ENCODE assay signal across 26 cellular contexts in genomic region chr22:23713696-23714595, GRCh38. TPM values are rescaled to one million over a fixed set of nuclear protein-coding genes. Genes with fewer than 3 reads are reported as not detected.
DNase-seq lines count a peak whose midpoint lies in the region; ATAC-seq and TF ChIP-seq lines count a peak whose summit lies in the region.
"Had no signal": no experiment of that assay in that cellular context is flagged by ENCODE, and none has a peak within 500 bp of the region (broad histone marks: within the 10 kb centered on the region; RNA-seq: fewer than 3 reads in every experiment).

No MANE protein-coding gene starts in this region.

- no peak for ATAC-seq in left lobe of liver
- ATAC-seq: left lung; mucosa of descending colon; Panc1; right lobe of liver; stimulated activated naive B cell treated with anti-CD40 and anti-IgM and Interleukin-4, amounts not matched to agents 10 μg/mL and 1 μg/mL and 100 μg/mL, for 72 hours had no signal

- POLR2A ChIA-PET in CD8-positive, alpha-beta memory T cell (lab: Charles Lee): no interaction called here

- no peaks in the 10 kb centered on the region for H3K27me3 ChIP-seq in CD8-positive, alpha-beta memory T cell (ENCODE audit: insufficient read depth, low read length, poor library complexity, severe bottlenecking)
- no peaks in the 10 kb centered on the region for H3K27me3 ChIP-seq in MG63
- H3K27me3 ChIP-seq: colonic mucosa, left lung, right lobe of liver, tibial artery had no signal

- no peak overlapping the region for H3K4me3 ChIP-seq in CD8-positive, alpha-beta memory T cell (ENCODE audit: low read length)
- no peak overlapping the region for H3K4me3 ChIP-seq in MG63
- H3K4me3 ChIP-seq: colonic mucosa, left lung, mucosa of descending colon, right lobe of liver, tibial artery had no signal

- peak overlapping the region; percentile 14 to 82 (median 47) for H3K4me3 Mint-ChIP-seq in CD8-positive, alpha-beta memory T cell
- H3K4me3 Mint-ChIP-seq in endothelial cell (ENCODE audit: unreplicated experiment) (peak overlapping the region; percentile 38), progenitor cell of endocrine pancreas (ENCODE audit: low read depth) (peak overlapping the region; percentile 45)
- H3K4me3 Mint-ChIP-seq: activated naive CD4-positive, alpha-beta T cell treated with anti-CD3 and anti-CD28 coated beads for 36 hours; endodermal cell; stimulated activated naive B cell treated with anti-CD40 and anti-IgM and Interleukin-4, amounts not matched to agents 10 μg/mL and 1 μg/mL and 100 μg/mL, for 72 hours had no signal

- H3K27ac ChIP-seq in CD8-positive, alpha-beta memory T cell (ENCODE audit: low read depth, low read length): no peak overlapping the region
- H3K27ac ChIP-seq: colonic mucosa, left lung, right lobe of liver, tibial artery had no signal

- no peaks in the 10 kb centered on the region for H3K27me3 Mint-ChIP-seq in CD8-positive, alpha-beta memory T cell
- H3K27me3 Mint-ChIP-seq in endothelial cell (ENCODE audit: unreplicated experiment) (peaks cover 4% of the 10 kb centered on the region), progenitor cell of endocrine pancreas (no peaks in the 10 kb centered on the region)
- H3K27me3 Mint-ChIP-seq: stimulated activated naive B cell treated with anti-CD40 and anti-IgM and Interleukin-4, amounts not matched to agents 10 μg/mL and 1 μg/mL and 100 μg/mL, for 72 hours had no signal

- H3K9me3 ChIP-seq in CD8-positive, alpha-beta memory T cell (ENCODE audit: low read length): no peaks in the 10 kb centered on the region
- H3K9me3 ChIP-seq in MG63: no peaks in the 10 kb centered on the region
- H3K9me3 ChIP-seq: Caco-2, colonic mucosa, left lung, mucosa of descending colon, right lobe of liver, SK-N-SH, tibial artery had no signal

- CTCF ChIA-PET in CD8-positive, alpha-beta memory T cell (lab: Charles Lee): interaction anchor here (2.0 kb wide), 1 partner anchor 136 kb away, joined by 6 read pairs; no protein-coding TSS in a partner anchor

- DNase-seq in activated T-cell treated with anti-CD3 and anti-CD28 coated beads for 48 hours (ENCODE audit: low read depth): peak; percentile 47
- no peak for DNase-seq in activated T-cell treated with anti-CD3 and anti-CD28 coated beads, Interleukin-2, amount 50 U/mL, for 1 hour
- DNase-seq in CD8-positive, alpha-beta memory T cell: no peak
- DNase-seq in endothelial cell (ENCODE audit: low spot score): no peak
- no peak for DNase-seq in progenitor cell of endocrine pancreas (ENCODE audit: low spot score, unreplicated experiment)
- DNase-seq in GM19238 (ENCODE audit: insufficient read length, low spot score): no peak
- no peak for DNase-seq in left lobe of liver (ENCODE audit: low spot score)
- no peak for DNase-seq in MG63
- DNase-seq: activated naive CD4-positive, alpha-beta T cell treated with anti-CD3 and anti-CD28 coated beads for 36 hours; Caco-2; colonic mucosa; endodermal cell; glutamatergic neuron; mucosa of descending colon; NCI-H1694; NCI-H82; right lobe of liver; SK-N-SH; stimulated activated CD4-positive, alpha-beta T cell treated with anti-CD3 and anti-CD28 coated beads, Interleukin-15, amount 100 ng/mL, for 24 hours; stimulated activated naive B cell treated with anti-CD40 and anti-IgM and Interleukin-4, amounts not matched to agents 10 μg/mL and 1 μg/mL and 100 μg/mL, for 72 hours; tibial artery had no signal

- H3K27ac Mint-ChIP-seq in CD8-positive, alpha-beta memory T cell: peak overlapping the region; percentile 9 to 79 (median 63)
- no peak overlapping the region for H3K27ac Mint-ChIP-seq in endothelial cell (ENCODE audit: unreplicated experiment)
- peak overlapping the region; percentile 21 for H3K27ac Mint-ChIP-seq in progenitor cell of endocrine pancreas
- H3K27ac Mint-ChIP-seq: activated naive CD4-positive, alpha-beta T cell treated with anti-CD3 and anti-CD28 coated beads for 36 hours; endodermal cell; stimulated activated naive B cell treated with anti-CD40 and anti-IgM and Interleukin-4, amounts not matched to agents 10 μg/mL and 1 μg/mL and 100 μg/mL, for 72 hours had no signal

- H3K4me1 ChIP-seq in CD8-positive, alpha-beta memory T cell (ENCODE audit: insufficient read depth, low read length): peaks cover 16% of the 10 kb centered on the region

- peaks cover 3 to 56% (median 16%) of the 10 kb centered on the region in 3 donors for H3K36me3 Mint-ChIP-seq in CD8-positive, alpha-beta memory T cell
- H3K36me3 Mint-ChIP-seq in endothelial cell (ENCODE audit: low read depth, unreplicated experiment) (peaks cover 14% of the 10 kb centered on the region), progenitor cell of endocrine pancreas (ENCODE audit: insufficient read depth) (peaks cover 27% of the 10 kb centered on the region)

- peaks cover 23 to 52% (median 46%) of the 10 kb centered on the region in 3 donors for H3K4me1 Mint-ChIP-seq in CD8-positive, alpha-beta memory T cell
- H3K4me1 Mint-ChIP-seq in endothelial cell (ENCODE audit: unreplicated experiment) (no peaks in the 10 kb centered on the region), progenitor cell of endocrine pancreas (ENCODE audit: low read depth) (peaks cover 3% of the 10 kb centered on the region)
- H3K4me1 Mint-ChIP-seq: endodermal cell had no signal

- H3K36me3 ChIP-seq in CD8-positive, alpha-beta memory T cell (ENCODE audit: insufficient read depth, low read length): peaks cover 11% of the 10 kb centered on the region
- H3K36me3 ChIP-seq in MG63: peaks cover 15% of the 10 kb centered on the region
- H3K36me3 ChIP-seq: colonic mucosa had no signal

- TF ChIP-seq CTCF in endothelial cell (IDR thresholded peaks at IDR 0.05; ENCODE audit: unreplicated experiment): no peak
- TF ChIP-seq CTCF in progenitor cell of endocrine pancreas (IDR thresholded peaks at IDR 0.05; ENCODE audit: unreplicated experiment): no peak

- no peaks in the 10 kb centered on the region for H3K9me3 Mint-ChIP-seq in CD8-positive, alpha-beta memory T cell
- H3K9me3 Mint-ChIP-seq in endothelial cell (ENCODE audit: unreplicated experiment) (no peaks in the 10 kb centered on the region), progenitor cell of endocrine pancreas (ENCODE audit: low read depth) (no peaks in the 10 kb centered on the region)
- H3K9me3 Mint-ChIP-seq: activated naive CD4-positive, alpha-beta T cell treated with anti-CD3 and anti-CD28 coated beads for 36 hours; endodermal cell; stimulated activated naive B cell treated with anti-CD40 and anti-IgM and Interleukin-4, amounts not matched to agents 10 μg/mL and 1 μg/mL and 100 μg/mL, for 72 hours had no signal

RNA-seq across cellular contexts. Expression of gene RGL4, which starts 23.1 kb away (rescaled TPM):
- total RNA-seq in CD8-positive, alpha-beta memory T cell: 1 to 10 TPM; 3.2 to 4.8 TPM
- polyA plus RNA-seq in CD8-positive, alpha-beta memory T cell: 58.4 TPM
- total RNA-seq in endothelial cell (ENCODE audit: unreplicated experiment): 0.15 TPM
- 0.07 TPM in 1 of 2 replicates, not detected in the other for total RNA-seq in progenitor cell of endocrine pancreas
- not detected for total RNA-seq in left lobe of liver
- not detected in 2 replicates for total RNA-seq in MG63 (2014; rRNA removed; shearing (Covaris generic); ENCODE audit: low replicate concordance)
- total RNA-seq: Caco-2, endodermal cell, fibroblast of lung, osteocyte, right lobe of liver had no signal
- polyA plus RNA-seq: AG04450, fibroblast of lung, SK-N-SH had no signal

RNA-seq across cellular contexts. Expression of gene ZNF70, which starts 37.0 kb away (rescaled TPM):
- 1 to 10 TPM; 3.4 to 3.7 TPM for total RNA-seq in CD8-positive, alpha-beta memory T cell
- polyA plus RNA-seq in CD8-positive, alpha-beta memory T cell: 0.35 TPM
- total RNA-seq in endothelial cell (ENCODE audit: unreplicated experiment) (8.0 TPM), progenitor cell of endocrine pancreas (8.9 and 9.8 TPM in 2 replicates), left lobe of liver (0.96 TPM)
- total RNA-seq in MG63 (2014; rRNA removed; shearing (Covaris generic); ENCODE audit: low replicate concordance): 2.4 and 3.9 TPM in 2 replicates

RNA-seq across cellular contexts. Expression of gene VPREB3, which starts 40.3 kb away (rescaled TPM):
- not detected for total RNA-seq in CD8-positive, alpha-beta memory T cell
- polyA plus RNA-seq in CD8-positive, alpha-beta memory T cell: not detected
- total RNA-seq in endothelial cell (ENCODE audit: unreplicated experiment) (not detected), progenitor cell of endocrine pancreas (not detected in 2 replicates), left lobe of liver (0.40 TPM)
- total RNA-seq in MG63 (2014; rRNA removed; shearing (Covaris generic); ENCODE audit: low replicate concordance): not detected in 2 replicates
- total RNA-seq: activated naive CD4-positive, alpha-beta T cell treated with anti-CD3 and anti-CD28 coated beads for 36 hours; Caco-2; endodermal cell; fibroblast of lung; left lung; osteocyte had no signal
- polyA plus RNA-seq: AG04450, fibroblast of lung, SK-N-SH had no signal

RNA-seq across cellular contexts. Expression of gene C22orf15, which starts 48.8 kb away (rescaled TPM):
- total RNA-seq in CD8-positive, alpha-beta memory T cell: under 1 TPM; 0.81 to 0.93 TPM
- 0.75 TPM for polyA plus RNA-seq in CD8-positive, alpha-beta memory T cell
- total RNA-seq in endothelial cell (ENCODE audit: unreplicated experiment): 2.0 TPM
- total RNA-seq in progenitor cell of endocrine pancreas: not detected in 2 replicates
- total RNA-seq in left lobe of liver: not detected
- 0.30 TPM in 1 of 2 replicates, not detected in the other for total RNA-seq in MG63 (2014; rRNA removed; shearing (Covaris generic); ENCODE audit: low replicate concordance)
- total RNA-seq: Caco-2, colonic mucosa, osteocyte, right lobe of liver had no signal

RNA-seq across cellular contexts. Expression of gene CHCHD10, which starts 53.8 kb away (rescaled TPM):
- 100 to 1,000 TPM; 172 to 186 TPM for total RNA-seq in CD8-positive, alpha-beta memory T cell
- polyA plus RNA-seq in CD8-positive, alpha-beta memory T cell: 34.0 TPM
- total RNA-seq in endothelial cell (ENCODE audit: unreplicated experiment) (55.8 TPM), progenitor cell of endocrine pancreas (39.5 and 42.3 TPM in 2 replicates), left lobe of liver (320 TPM)
- total RNA-seq in MG63 (2014; rRNA removed; shearing (Covaris generic); ENCODE audit: low replicate concordance): 0.26 TPM in 1 of 2 replicates, not detected in the other
